ENCODE assay signal across 8 cellular contexts in the genomic region with DNA sequence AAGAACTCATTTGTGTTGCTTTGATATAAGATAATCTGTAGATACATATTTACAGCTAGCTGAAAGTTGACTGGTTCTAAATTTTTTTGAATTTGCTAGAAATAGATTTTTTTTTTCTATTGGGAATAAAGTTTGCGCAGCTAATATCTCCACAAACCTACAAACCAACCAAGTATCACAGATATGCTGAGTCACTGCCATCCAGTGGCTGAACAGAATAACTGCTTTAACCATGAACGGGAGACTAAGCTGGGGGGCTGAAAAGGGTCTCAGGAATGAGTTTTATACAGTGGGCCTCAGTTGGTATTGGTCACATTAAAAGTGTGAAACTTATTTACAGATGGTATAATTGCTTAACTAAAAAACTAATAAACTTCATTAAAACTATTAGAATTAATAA.
DNase-seq lines count a peak whose midpoint lies in the region; TF ChIP-seq lines count a peak whose summit lies in the region.

No MANE protein-coding gene starts in this region.

- in situ Hi-C loops in GM13977 (cut with MboI; ENCODE audit: low pct_unique_long_range_greater_than_20kb, low sequenced_read_pairs, unreplicated experiment) = loop anchor here (25.0 kb wide), 1 partner anchor 656 kb away; no protein-coding TSS in a partner anchor

- H3K27me3 ChIP-seq in AG04450 (ENCODE audit: control insufficient read depth, insufficient read depth, low read length) (no peaks in the 10 kb centered on the region), hepatocyte (no peaks in the 10 kb centered on the region), thyroid gland (no peaks in the 10 kb centered on the region)

- CTCF ChIA-PET in AG04450 (lab: Charles Lee) = interaction anchor here (0.6 to 2.3 kb wide), 10 partner anchors 288 to 1426 kb away, joined by 3 to 11 read pairs (median 4); no protein-coding TSS in a partner anchor

- H3K36me3 ChIP-seq in hepatocyte (replicated peaks; ENCODE audit: insufficient read depth, low read depth) (no peaks in the 10 kb centered on the region), thyroid gland (no peaks in the 10 kb centered on the region)

- no peak for DNase-seq in AG04450 (ENCODE audit: low read depth, low spot score)
- no peak for DNase-seq in GM13977 (ENCODE audit: low spot score)
- DNase-seq in SK-N-DZ (ENCODE audit: low spot score) = peak; percentile 36
- DNase-seq in hepatocyte (ENCODE audit: low spot score) = peak; percentile 24
- no peak for DNase-seq in NCI-H1436 treated with DMSO at 0.1 percent for 48 hours (lab: John Stamatoyannopoulos, UW)
- no peak for DNase-seq in activated naive CD4-positive, alpha-beta T cell (lab: John Stamatoyannopoulos, UW)
- DNase-seq in KG1 (lab: John Stamatoyannopoulos, UW) = no peak
- no peak for DNase-seq in thyroid gland

- intact Hi-C loops in thyroid gland (cut with DNase I) = no loop called here

- H3K9me3 ChIP-seq in AG04450 (ENCODE audit: control insufficient read depth, insufficient read depth, low read length) (no peaks in the 10 kb centered on the region), hepatocyte (ENCODE audit: low read depth) (no peaks in the 10 kb centered on the region), thyroid gland (no peaks in the 10 kb centered on the region)

- no peak for TF ChIP-seq POLR2A in thyroid gland (IDR thresholded peaks at IDR 0.05)

- H3K4me2 ChIP-seq in hepatocyte = no peak overlapping the region

- 81% methylated on average over 2 of the region's 2 CpGs for WGBS in hepatocyte (ENCODE audit: low lambda C conversion rate, missing lambda C conversion rate)
- 64 to 72% methylated on average over 2 of the region's 2 CpGs for WGBS in thyroid gland, 2 donors

- TF ChIP-seq CTCF in AG04450 (IDR thresholded peaks at IDR 0.05; ENCODE audit: low read depth, low read length) = peak; percentile 23
- peak; percentile 62 for TF ChIP-seq CTCF in GM13977 (IDR thresholded peaks at IDR 0.05; ENCODE audit: extremely low read depth, insufficient read depth, missing control alignments)
- TF ChIP-seq CTCF in hepatocyte (IDR thresholded peaks at IDR 0.05; ENCODE audit: poor library complexity) = peak; percentile 42
- TF ChIP-seq CTCF in thyroid gland (IDR thresholded peaks at IDR 0.05) = peak in 2 of 6 experiments; percentile 9 to 36

- no peaks in the 10 kb centered on the region for H3K9me2 ChIP-seq in hepatocyte (replicated peaks; ENCODE audit: insufficient read depth)

- no peaks in the 10 kb centered on the region for H3K4me1 ChIP-seq in hepatocyte (ENCODE audit: insufficient read depth)
- no peaks in the 10 kb centered on the region for H3K4me1 ChIP-seq in thyroid gland

- no peaks in the 10 kb centered on the region for H4K20me1 ChIP-seq in hepatocyte (ENCODE audit: insufficient read depth, poor library complexity, severe bottlenecking)

- H3K4me3 ChIP-seq in AG04450 (ENCODE audit: low read depth, low read length) (no peak overlapping the region), hepatocyte (no peak overlapping the region), thyroid gland (replicated peaks in 1 of 3) (no peak overlapping the region)

- POLR2A ChIA-PET in AG04450 (lab: Yijun Ruan, JAX) = no interaction called here

- H3K27ac ChIP-seq in AG04450 (ENCODE audit: low read depth, low read length) = no peak overlapping the region
- H3K27ac ChIP-seq in hepatocyte = no peak overlapping the region
- H3K27ac ChIP-seq in thyroid gland = no peak overlapping the region

- no peak overlapping the region for H2AFZ ChIP-seq in hepatocyte

- no peaks in the 10 kb centered on the region for H3K79me2 ChIP-seq in hepatocyte

Comparison
In these comparisons a context has a peak if more than half of its experiments do, and no peak if none do; other contexts are left out.
1. DNase-seq: peak in SK-N-DZ (single experiment) and hepatocyte (single experiment); none in AG04450 (single experiment), GM13977 (single experiment), NCI-H1436 treated with DMSO at 0.1 percent for 48 hours (single experiment), activated naive CD4-positive, alpha-beta T cell (0 of 4), KG1 (single experiment) and thyroid gland (0 of 2).